ENCODE assay signal across 1 cellular context in genomic region chr14:23128969-23129758, GRCh38.
TF ChIP-seq lines count a peak whose summit lies in the region.

No MANE protein-coding gene starts in this region.

TF ChIP-seq in endothelial cell of umbilical vein, 7 proteins besides CTCF, POLR2A, EP300 and RAD21:
- TF ChIP-seq GATA2 (IDR thresholded peaks at IDR 0.05; ENCODE audit: insufficient read depth, insufficient read length, low read depth, low read length) (peak; percentile 52), FOS (IDR thresholded peaks at IDR 0.05; ENCODE audit: borderline replicate concordance, insufficient read depth, low read length) (no peak), MAX (IDR thresholded peaks at IDR 0.05; ENCODE audit: insufficient read depth, insufficient read length) (no peak), MYC (IDR thresholded peaks at IDR 0.05; ENCODE audit: low read depth, low read length) (no peak), POLR2AphosphoS5 (IDR thresholded peaks at IDR 0.05; ENCODE audit: insufficient read depth, low read depth, low read length) (no peak)
